2 cellular contexts compared by ENCODE assay signal in genomic region chr15:99538261-99538660, GRCh38.
TF ChIP-seq lines count a peak whose summit lies in the region.

No MANE protein-coding gene starts in this region.

TF ChIP-seq in A549, 52 proteins besides CTCF, POLR2A, EP300 and RAD21 (continued from another document):
- no peak for TF ChIP-seq HMGXB4 (CRISPR knock-in tag; IDR thresholded peaks at IDR 0.05; ENCODE audit: borderline replicate concordance)
TF ChIP-seq in A549: peak in this region for 1.

TF ChIP-seq in GM23338, 12 proteins besides CTCF, POLR2A, EP300 and RAD21 (continued from another document):
- TF ChIP-seq REST (IDR thresholded peaks at IDR 0.05; ENCODE audit: unreplicated experiment) (no peak), ETS1 (IDR thresholded peaks at IDR 0.05) (no peak), ZNF462 (CRISPR knock-in tag; IDR thresholded peaks at IDR 0.05) (no peak)
TF ChIP-seq in GM23338: peak in this region for 0.
